Comparison of ENCODE assay signal across 8 cellular contexts in the genomic region with DNA sequence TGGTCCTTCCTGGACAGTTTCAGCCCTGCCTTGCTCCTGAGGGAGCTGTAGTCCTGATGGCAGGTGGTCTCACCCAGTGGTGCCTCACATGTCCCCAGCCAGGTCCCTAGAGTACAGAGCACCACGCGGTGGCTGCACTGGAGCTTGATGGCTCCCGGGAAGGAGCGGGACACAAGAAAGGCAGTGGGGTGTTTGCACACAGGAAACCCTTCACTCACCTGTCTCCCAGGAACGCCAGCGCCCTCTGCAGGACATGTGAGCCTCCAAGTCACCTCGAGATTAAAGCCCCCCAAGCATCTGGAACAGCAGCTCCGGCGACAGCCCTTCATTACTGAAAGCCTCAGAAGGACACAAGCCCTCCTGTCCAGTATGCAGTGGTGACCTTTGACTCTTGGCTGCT. TPM values are rescaled to one million over a fixed set of nuclear protein-coding genes. Genes with fewer than 3 reads are reported as not detected.
DNase-seq lines count a peak whose midpoint lies in the region; ATAC-seq and TF ChIP-seq lines count a peak whose summit lies in the region.

No MANE protein-coding gene starts in this region.

- 10 to 25% methylated on average over 6 to 9 of the region's 9 CpGs for WGBS in tibial nerve, 2 donors

- no peaks in the 10 kb centered on the region for H3K9me3 ChIP-seq in A673 (ENCODE audit: low read depth, low read length, poor library complexity, severe bottlenecking)
- H3K9me3 ChIP-seq in tibial nerve: no peaks in the 10 kb centered on the region

- DNase-seq in A673 (ENCODE audit: low spot score): peak; percentile 77
- DNase-seq in GM10266 (ENCODE audit: extremely low spot score): peak; percentile 75
- peak; percentile 80 for DNase-seq in NCI-H774 (lab: John Stamatoyannopoulos, UW)
- no peak for DNase-seq in chondrocyte (ENCODE audit: low spot score)
- DNase-seq in stimulated activated CD4-positive, alpha-beta T cell treated with anti-CD3 and anti-CD28 coated beads, Interleukin-4, amount 100 ng/mL, for 48 hours (ENCODE audit: low read depth in 2 of 2): peak; percentile 34 to 53
- no peak for DNase-seq in tibial nerve (ENCODE audit: low spot score in 2 of 2)
- no peak for DNase-seq in dorsolateral prefrontal cortex

- BruUV-seq in A673 (replicated peaks; lab: Mats Ljungman, UMichigan): no TSS peak

- POLR2A ChIA-PET in A673 (lab: Charles Lee; ENCODE audit: low non-redundant PET): no interaction called here

- intact Hi-C loops in A673 (cut with micrococcal nuclease; ENCODE audit: unreplicated experiment) (no loop called here), dorsolateral prefrontal cortex (cut with DNase I) (no loop called here)

- peaks cover 9% of the 10 kb centered on the region for H3K4me1 ChIP-seq in A673 (ENCODE audit: insufficient read depth, low read length, poor library complexity, severe bottlenecking)
- peaks cover 0 to 4% (median 3%) of the 10 kb centered on the region in 4 donors for H3K4me1 ChIP-seq in tibial nerve

- no peak overlapping the region for H3K27ac Mint-ChIP-seq in chondrocyte (ENCODE audit: unreplicated experiment)

- H3K4me3 Mint-ChIP-seq in chondrocyte (ENCODE audit: unreplicated experiment): no peak overlapping the region

- H3K4me3 ChIP-seq in A673 (ENCODE audit: low read depth, low read length, poor library complexity, severe bottlenecking) (no peak overlapping the region), tibial nerve (no peak overlapping the region), dorsolateral prefrontal cortex (no peak overlapping the region)

- H3K36me3 ChIP-seq in A673 (ENCODE audit: insufficient read depth, low read length, poor library complexity, severe bottlenecking) (no peaks in the 10 kb centered on the region), tibial nerve (no peaks in the 10 kb centered on the region)

- CTCF ChIA-PET in A673 (lab: Charles Lee): interaction anchor here (0.6 to 1.2 kb wide), 5 partner anchors 11 to 276 kb away, joined by 3 to 10 read pairs (median 3); no protein-coding TSS in a partner anchor

- TF ChIP-seq EP300 in tibial nerve (IDR thresholded peaks at IDR 0.05): no peak

- peak; percentile 78 for TF ChIP-seq CTCF in A673 (conservative IDR thresholded peaks at IDR 0.05; ENCODE audit: low read depth, low read length)
- peak; percentile 47 for TF ChIP-seq CTCF in GM10266 (IDR thresholded peaks at IDR 0.05; ENCODE audit: control insufficient read depth, insufficient read depth, low read depth, missing control alignments)
- peak; percentile 69 for TF ChIP-seq CTCF in chondrocyte (IDR thresholded peaks at IDR 0.05)
- no peak for TF ChIP-seq CTCF in tibial nerve (IDR thresholded peaks at IDR 0.05)
- peak in 3 of 56 donors; percentile 7 to 27 (median 10) for TF ChIP-seq CTCF in dorsolateral prefrontal cortex (IDR thresholded peaks at IDR 0.05 in 54 of 56, conservative IDR thresholded peaks at IDR 0.05 in 2 of 56; ENCODE audit: low read depth in 1 of 56, partially characterized antibody in 56 of 56)

- peaks cover 4% of the 10 kb centered on the region for H3K4me1 Mint-ChIP-seq in chondrocyte (ENCODE audit: low read depth)

- H3K36me3 Mint-ChIP-seq in chondrocyte (ENCODE audit: low read depth): no peaks in the 10 kb centered on the region

- peaks cover 31% of the 10 kb centered on the region for H3K27me3 Mint-ChIP-seq in chondrocyte (ENCODE audit: low read depth)

- no peak overlapping the region for H3K27ac ChIP-seq in A673 (ENCODE audit: low read depth, low read length, poor library complexity, severe bottlenecking)
- no peak overlapping the region for H3K27ac ChIP-seq in tibial nerve
- H3K27ac ChIP-seq in dorsolateral prefrontal cortex: no peak overlapping the region

- ATAC-seq in HG02970 (IDR thresholded peaks at IDR 0.05; ENCODE audit: low FRiP score, unreplicated experiment): no peak

- H3K27me3 ChIP-seq in A673 (replicated peaks; ENCODE audit: insufficient read depth, low read depth, low read length, poor library complexity): no peaks in the 10 kb centered on the region
- peaks cover 0 to 66% of the 10 kb centered on the region in 2 donors for H3K27me3 ChIP-seq in tibial nerve
- peaks cover 0 to 54% (median 15%) of the 10 kb centered on the region in 45 donors for H3K27me3 ChIP-seq in dorsolateral prefrontal cortex

- no peak for TF ChIP-seq POLR2A in tibial nerve (IDR thresholded peaks at IDR 0.05)

- no peaks in the 10 kb centered on the region for H3K9me3 Mint-ChIP-seq in chondrocyte (ENCODE audit: low read depth)

RNA-seq across cellular contexts. Expression of a gene that starts 19.9 kb away (rescaled TPM):
- 44.7 and 48.4 TPM in 2 replicates for total RNA-seq in A673 (2021)
- total RNA-seq in chondrocyte: 31.9 to 37.3 TPM (median 35.9 TPM) in 3 replicates
- total RNA-seq in tibial nerve: 10 to 100 TPM; 24.3 to 47.7 (median 26.6) TPM
- total RNA-seq in dorsolateral prefrontal cortex: 10 to 100 TPM; 19.3 to 53.2 (median 34.1) TPM

RNA-seq across cellular contexts. Expression of a gene that starts 43.5 kb away (rescaled TPM):
- total RNA-seq in A673 (2021) (19.5 and 22.7 TPM in 2 replicates), chondrocyte (42.6 to 52.4 TPM (median 51.0 TPM) in 3 replicates), tibial nerve (10 to 100 TPM; 45.6 to 55.7 (median 49.8) TPM), dorsolateral prefrontal cortex (100 to 1,000 TPM in 46 of 120 experiments, 10 to 100 TPM in 74; 55.9 to 246 (median 94.8) TPM)

Comparison
In these comparisons a context has a peak if more than half of its experiments do, and no peak if none do; other contexts are left out.
1. DNase-seq: peak in A673 (single experiment), GM10266 (single experiment), NCI-H774 (single experiment) and stimulated activated CD4-positive, alpha-beta T cell treated with anti-CD3 and anti-CD28 coated beads, Interleukin-4, amount 100 ng/mL, for 48 hours (2 of 2); none in chondrocyte (single experiment), tibial nerve (0 of 2) and dorsolateral prefrontal cortex (0 of 10).
2. CTCF ChIP-seq: peak in A673 (single experiment), GM10266 (single experiment) and chondrocyte (single experiment); none in tibial nerve (0 of 5).